In the genomic region with DNA sequence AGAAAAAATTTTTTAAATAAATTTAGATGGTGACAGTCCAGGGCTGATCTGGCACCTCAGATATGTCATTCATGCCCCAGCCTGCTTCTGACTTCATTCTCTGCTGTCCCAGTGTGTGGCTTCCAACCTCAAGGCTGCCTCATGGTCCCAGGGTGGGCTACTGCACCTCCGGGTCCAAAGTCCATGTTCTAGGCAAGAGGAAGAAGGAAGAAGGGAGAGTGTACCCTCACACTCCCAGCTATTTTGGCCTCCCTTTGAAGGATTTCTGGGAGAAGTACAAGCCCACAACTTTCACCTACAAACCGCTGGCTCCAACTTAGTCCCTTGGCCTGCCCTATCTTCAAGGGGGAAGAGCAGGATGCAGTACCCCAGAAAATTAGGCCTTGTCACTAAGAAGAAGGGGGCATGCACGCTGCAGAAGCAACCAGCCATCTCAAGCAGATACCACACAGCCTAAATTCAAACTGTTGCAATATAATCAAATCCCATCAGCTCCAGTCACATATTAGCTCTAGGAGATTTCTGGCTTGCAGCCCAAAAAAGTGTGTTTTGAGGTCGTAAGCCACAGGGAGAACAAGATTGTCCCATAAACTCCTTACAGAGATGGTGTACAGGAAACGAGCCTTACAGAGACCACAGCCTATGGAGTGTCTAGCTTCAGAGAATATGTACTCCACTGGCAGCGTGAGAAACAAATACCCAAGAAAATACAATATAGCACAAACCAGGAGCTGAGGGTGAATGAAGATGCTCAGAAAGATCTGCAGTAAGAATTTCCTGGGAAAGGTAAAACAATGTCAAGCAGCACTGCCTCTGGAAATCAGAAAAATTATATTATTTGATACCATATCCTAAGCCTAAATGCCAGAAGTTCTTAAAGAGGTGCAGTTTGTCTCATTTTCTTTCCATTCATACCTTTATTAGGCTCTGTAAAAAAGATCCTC, we compare ENCODE assay signal across 6 cellular contexts. TPM values are rescaled to one million over a fixed set of nuclear protein-coding genes. Genes with fewer than 3 reads are reported as not detected.
DNase-seq lines count a peak whose midpoint lies in the region; ATAC-seq and TF ChIP-seq lines count a peak whose summit lies in the region.

No MANE protein-coding gene starts in this region.

- H3K36me3 ChIP-seq in heart left ventricle: peaks cover 0 to 2% (median 1%) of the 10 kb centered on the region in 9 donors

- WGBS in heart left ventricle, 4 donors: 54 to 65% (median 60%) methylated on average over 6 of the region's 6 CpGs

- peaks cover 0 to 32% (median 15%) of the 10 kb centered on the region in 12 donors for H3K4me1 ChIP-seq in heart left ventricle

- H3K27ac ChIP-seq in heart left ventricle: peak overlapping the region; percentile 43 to 96 (median 86)

- in situ Hi-C loops in ACHN (cut with HindIII; ENCODE audit: low pct_ligation_motif_present, low pct_unique_long_range_greater_than_20kb, low sequenced_read_pairs): no loop called here

- TF ChIP-seq POLR2A in heart left ventricle (IDR thresholded peaks at IDR 0.05): no peak

- intact Hi-C loops in heart left ventricle (cut with DNase I): no loop called here

- ATAC-seq in heart left ventricle: peak in 2 of 4 donors; percentile 26 to 31
- ATAC-seq in GM21390 (IDR thresholded peaks at IDR 0.05; ENCODE audit: unreplicated experiment): no peak
- no peak for ATAC-seq in HG03175 (IDR thresholded peaks at IDR 0.05; ENCODE audit: unreplicated experiment)

- H3K27me3 ChIP-seq in heart left ventricle: no peaks in the 10 kb centered on the region

- no peak for TF ChIP-seq CTCF in heart left ventricle (IDR thresholded peaks at IDR 0.05)

- H3K4me3 ChIP-seq in heart left ventricle: peak overlapping the region in 11 of 12 donors; percentile 29 to 84 (median 69)

- no peaks in the 10 kb centered on the region for H3K9me3 ChIP-seq in heart left ventricle

- DNase-seq in ACHN (peak; percentile 27), NCI-H345 (lab: John Stamatoyannopoulos, UW) (peak; percentile 4), heart left ventricle (no peak), UCSD-AML1 (lab: John Stamatoyannopoulos, UW; ENCODE audit: unreplicated experiment) (no peak)

RNA-seq across cellular contexts. Expression of gene BTN3A2, which starts 0.8 kb away (rescaled TPM):
- 10 to 100 TPM in 5 of 9 donors, 1 to 10 TPM in 4; 2.7 to 71.1 (median 10.2) TPM for total RNA-seq in heart left ventricle
- polyA plus RNA-seq in heart left ventricle: 10 to 100 TPM in 1 of 2 donors, 1 to 10 TPM in 1; 5.8 to 11.5 TPM

RNA-seq across cellular contexts. Expression of gene BTN2A2, which starts 18.8 kb away (rescaled TPM):
- 10 to 100 TPM in 2 of 9 donors, 1 to 10 TPM in 7; 1.7 to 20.4 (median 3.0) TPM for total RNA-seq in heart left ventricle
- 1 to 10 TPM; 3.2 to 4.3 TPM for polyA plus RNA-seq in heart left ventricle

RNA-seq across cellular contexts. Expression of gene BTN3A1, which starts 37.9 kb away (rescaled TPM):
- 10 to 100 TPM in 3 of 9 donors, 1 to 10 TPM in 6; 3.1 to 47.6 (median 9.1) TPM for total RNA-seq in heart left ventricle
- polyA plus RNA-seq in heart left ventricle: 1 to 10 TPM; 5.1 to 5.2 TPM

Comparison
In these comparisons a context has a peak if more than half of its experiments do, and no peak if none do; other contexts are left out.
1. DNase-seq: peak in ACHN (single experiment) and NCI-H345 (single experiment); none in heart left ventricle (0 of 5) and UCSD-AML1 (single experiment).